Comparison of ENCODE assay signal across 8 cellular contexts in the genomic region with DNA sequence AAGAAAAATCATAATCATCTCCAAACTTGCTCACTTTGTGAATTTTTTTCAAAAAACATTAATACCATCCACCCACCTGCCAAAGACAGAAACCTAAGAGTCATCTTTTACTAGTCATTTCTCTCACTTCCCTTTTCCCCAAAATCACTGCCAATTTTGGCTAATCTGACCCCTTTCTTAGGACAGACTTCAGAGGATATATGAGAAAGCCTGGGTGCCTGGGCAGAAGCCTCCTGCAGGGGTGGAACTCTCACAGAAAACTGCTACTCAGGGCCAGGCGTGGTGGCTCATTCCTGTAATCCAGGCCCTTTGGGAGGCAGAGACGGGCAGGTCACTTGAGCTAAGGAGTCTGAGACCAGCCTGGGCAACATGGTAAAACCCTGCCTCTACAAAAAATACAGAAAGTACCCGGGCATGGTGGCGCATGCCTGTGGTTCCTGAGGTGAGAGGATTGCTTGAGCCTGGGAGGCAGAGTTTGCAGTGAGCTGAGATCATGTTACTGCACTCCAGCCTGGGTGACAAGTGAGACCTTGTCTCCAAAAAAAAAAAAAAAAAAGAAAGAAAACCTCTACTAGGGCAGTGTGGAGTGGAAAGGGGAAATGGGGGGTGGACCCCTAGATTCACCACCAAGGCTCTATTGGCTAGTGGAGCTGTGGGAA. TPM values are rescaled to one million over a fixed set of nuclear protein-coding genes. Genes with fewer than 3 reads are reported as not detected.
DNase-seq lines count a peak whose midpoint lies in the region; ATAC-seq, FAIRE-seq and TF ChIP-seq lines count a peak whose summit lies in the region.

No MANE protein-coding gene starts in this region.

- H3K79me2 ChIP-seq in mammary epithelial cell (ENCODE audit: insufficient read depth, low read length), result peaks cover 83% of the 10 kb centered on the region

- TF ChIP-seq POLR2A in GM12892 (IDR thresholded peaks at IDR 0.05; ENCODE audit: low read depth, low read length), result no peak
- TF ChIP-seq POLR2A in gastrocnemius medialis (IDR thresholded peaks at IDR 0.05), result no peak

- H3K4me1 ChIP-seq in mammary epithelial cell (ENCODE audit: insufficient read depth, low read length) (peaks cover 39% of the 10 kb centered on the region), gastrocnemius medialis (peaks cover 34 to 38% of the 10 kb centered on the region in 2 donors)

- no TSS peak for BruUV-seq in mammary epithelial cell (replicated peaks; lab: Mats Ljungman, UMichigan)

- intact Hi-C loops in mammary epithelial cell (cut with micrococcal nuclease) (loop anchor here (2.0 to 10.0 kb wide), 3 partner anchors 14 to 396 kb away; no protein-coding TSS in a partner anchor), gastrocnemius medialis (cut with DNase I; ENCODE audit: low total_unique reads) (loop anchor here (5.0 kb wide), 1 partner anchor 242 kb away; no protein-coding TSS in a partner anchor)

- peak overlapping the region; percentile 71 for H3K27ac ChIP-seq in mammary epithelial cell (ENCODE audit: insufficient read depth, low read depth, low read length)
- peak overlapping the region; percentile 71 to 100 (median 82) for H3K27ac ChIP-seq in gastrocnemius medialis

- H3K4me3 ChIP-seq in mammary epithelial cell (replicated peaks in 1 of 3; ENCODE audit: insufficient read depth in 1 of 3, low read depth in 2 of 3, low read length in 3 of 3) (peak overlapping the region in 1 of 3 experiments; percentile 17), gastrocnemius medialis (peak overlapping the region in 1 of 4 donors; percentile 32)

- H3K9ac ChIP-seq in mammary epithelial cell (ENCODE audit: insufficient read depth, low read length), result peak overlapping the region; percentile 47

- dilution Hi-C loops in mammary epithelial cell (cut with HindIII; ENCODE audit: low sequenced_read_pairs), result no loop called here

- H3K36me3 ChIP-seq in mammary epithelial cell (ENCODE audit: insufficient read depth, low read length) (peaks cover 18% of the 10 kb centered on the region), gastrocnemius medialis (peaks cover 0 to 21% of the 10 kb centered on the region in 2 donors)

- peak in 1 of 2 donors; percentile 13 for TF ChIP-seq CTCF in mammary epithelial cell (conservative IDR thresholded peaks at IDR 0.05 in 1 of 2, IDR thresholded peaks at IDR 0.05 in 1 of 2; ENCODE audit: extremely low read depth in 1 of 2, insufficient read depth in 1 of 2, low read depth in 1 of 2, low read length in 2 of 2)
- TF ChIP-seq CTCF in gastrocnemius medialis (IDR thresholded peaks at IDR 0.05 in 4 of 5, conservative IDR thresholded peaks at IDR 0.05 in 1 of 5), result peak in 1 of 5 experiments; percentile 25

- H3K4me2 ChIP-seq in mammary epithelial cell (ENCODE audit: insufficient read depth, low read depth, low read length), result peak overlapping the region; percentile 87

- DNase-seq in A172 (ENCODE audit: low spot score) (peak; percentile 34), GM12892 (ENCODE audit: insufficient read length) (no peak), NCI-H2171 treated with DMSO at 0.1 percent for 48 hours (lab: John Stamatoyannopoulos, UW) (peak; percentile 42), mammary epithelial cell (peak; percentile 83), gastrocnemius medialis (peak; percentile 45 to 75), AG20443 (ENCODE audit: low spot score) (no peak), NCI-H187 (lab: John Stamatoyannopoulos, UW) (no peak)

- ATAC-seq in HG02759 (IDR thresholded peaks at IDR 0.05; ENCODE audit: unreplicated experiment) (peak; percentile 36), gastrocnemius medialis (peak; percentile 45 to 51)

- 42% methylated on average over 3 of the region's 4 CpGs for WGBS in mammary epithelial cell (ENCODE audit: low coverage, missing lambda C conversion rate)

- FAIRE-seq in GM12892 (lab: Jason Lieb, UNC), result peak; percentile 77

- in situ Hi-C loops in mammary epithelial cell (cut with MboI; ENCODE audit: low sequenced_read_pairs in 2 of 2), result no loop called here
- in situ Hi-C loops in gastrocnemius medialis (cut with MboI; ENCODE audit: low sequenced_read_pairs in 4 of 4), result no loop called here

- H3K9me3 ChIP-seq in mammary epithelial cell (replicated peaks; ENCODE audit: insufficient read depth, low read length) (no peaks in the 10 kb centered on the region), gastrocnemius medialis (no peaks in the 10 kb centered on the region)

- no peak overlapping the region for H2AFZ ChIP-seq in mammary epithelial cell (ENCODE audit: low read depth, low read length)

- peaks cover 8% of the 10 kb centered on the region for H4K20me1 ChIP-seq in mammary epithelial cell (ENCODE audit: insufficient read depth, low read length)

- H3K27me3 ChIP-seq in mammary epithelial cell (ENCODE audit: insufficient read depth, low read length) (no peaks in the 10 kb centered on the region), gastrocnemius medialis (no peaks in the 10 kb centered on the region)

- CTCF ChIA-PET in mammary epithelial cell (lab: Charles Lee; ENCODE audit: low non-redundant PET), result interaction anchor here (0.6 kb wide), 1 partner anchor 15 kb away, joined by 4 read pairs; no protein-coding TSS in a partner anchor

RNA-seq across cellular contexts. Expression of a gene that starts 3.8 kb away (rescaled TPM):
- 193 and 213 TPM in 2 replicates for total RNA-seq in A172 (2014; rRNA removed; shearing (Covaris generic))
- 163 TPM for polyA plus RNA-seq in GM12892 (2012; ENCODE audit: missing spikeins)
- 100 to 1,000 TPM in 1 of 2 donors, 10 to 100 TPM in 1; 34.5 to 103 TPM for total RNA-seq in mammary epithelial cell
- 48.1 TPM for polyA plus RNA-seq in mammary epithelial cell
- 11.0 TPM for polyA minus RNA-seq in mammary epithelial cell
- total RNA-seq in gastrocnemius medialis, result 100 to 1,000 TPM in 2 of 4 donors, 10 to 100 TPM in 2; 60.5 to 134 (median 105) TPM

Comparison
In these comparisons a context has a peak if more than half of its experiments do, and no peak if none do; other contexts are left out.
1. DNase-seq: peak in A172 (single experiment), NCI-H2171 treated with DMSO at 0.1 percent for 48 hours (single experiment), mammary epithelial cell (single experiment) and gastrocnemius medialis (2 of 2); none in GM12892 (single experiment), AG20443 (single experiment) and NCI-H187 (0 of 2).